In genomic region chr16:75801307-75801706, GRCh38 we compare ENCODE assay signal across 14 cellular contexts.
DNase-seq lines count a peak whose midpoint lies in the region; ATAC-seq, FAIRE-seq and TF ChIP-seq lines count a peak whose summit lies in the region.
"Had no signal": no experiment of that assay in that cellular context is flagged by ENCODE, and none has a peak within 500 bp of the region (broad histone marks: within the 10 kb centered on the region; RNA-seq: fewer than 3 reads in every experiment).

No MANE protein-coding gene starts in this region.

- POLR2A ChIA-PET in RWPE1 (lab: Yijun Ruan, JAX; ENCODE audit: low non-redundant PET): interaction anchor here (0.8 kb wide), 1 partner anchor 175 kb away, joined by 3 read pairs; no protein-coding TSS in a partner anchor

- TF ChIP-seq POLR2A in GM12891 (IDR thresholded peaks at IDR 0.05; ENCODE audit: low read depth, low read length): no peak

- TF ChIP-seq CTCF in 22Rv1 (IDR thresholded peaks at IDR 0.05) (peak; percentile 58), RWPE1 (conservative IDR thresholded peaks at IDR 0.05; ENCODE audit: low read depth) (peak; percentile 33)

- no peak overlapping the region for H3K27ac Mint-ChIP-seq in activated T-cell treated with anti-CD3 and anti-CD28 coated beads, Interleukin-2, amount 50 U/mL, for 72 hours
- H3K27ac Mint-ChIP-seq: activated naive CD4-positive, alpha-beta T cell treated with anti-CD3 and anti-CD28 coated beads, Interleukin-2, amount 50 U/mL, for 24 hours; dendritic cell treated with granulocyte-macrophage colony-stimulating factor and Interleukin-4, amounts not matched to agents 40 ng/mL and 50 ng/mL, for 4 days had no signal

- H3K4me1 Mint-ChIP-seq in activated T-cell treated with anti-CD3 and anti-CD28 coated beads, Interleukin-2, amount 50 U/mL, for 72 hours (ENCODE audit: low read depth): no peaks in the 10 kb centered on the region
- H3K4me1 Mint-ChIP-seq: activated naive CD4-positive, alpha-beta T cell treated with anti-CD3 and anti-CD28 coated beads, Interleukin-2, amount 50 U/mL, for 24 hours had no signal

- no peak overlapping the region for H3K4me3 Mint-ChIP-seq in activated T-cell treated with anti-CD3 and anti-CD28 coated beads, Interleukin-2, amount 50 U/mL, for 72 hours
- H3K4me3 Mint-ChIP-seq: activated naive CD4-positive, alpha-beta T cell treated with anti-CD3 and anti-CD28 coated beads, Interleukin-2, amount 50 U/mL, for 24 hours; dendritic cell treated with granulocyte-macrophage colony-stimulating factor and Interleukin-4, amounts not matched to agents 40 ng/mL and 50 ng/mL, for 4 days had no signal

- CTCF ChIA-PET in RWPE1 (lab: Yijun Ruan, JAX): interaction anchor here (0.5 to 0.9 kb wide), 10 partner anchors 16 to 1371 kb away, joined by 3 to 5 read pairs (median 3); no protein-coding TSS in a partner anchor

- H3K27ac ChIP-seq in 22Rv1 (no peak overlapping the region), RWPE1 (no peak overlapping the region)
- H3K27ac ChIP-seq: HL-60 had no signal

- H3K36me3 Mint-ChIP-seq in activated T-cell treated with anti-CD3 and anti-CD28 coated beads, Interleukin-2, amount 50 U/mL, for 72 hours (ENCODE audit: insufficient read depth in 2 of 2): no peaks in the 10 kb centered on the region
- H3K36me3 Mint-ChIP-seq: activated naive CD4-positive, alpha-beta T cell treated with anti-CD3 and anti-CD28 coated beads, Interleukin-2, amount 50 U/mL, for 24 hours had no signal

- peaks cover 28% of the 10 kb centered on the region for H3K27me3 Mint-ChIP-seq in activated T-cell treated with anti-CD3 and anti-CD28 coated beads, Interleukin-2, amount 50 U/mL, for 72 hours (ENCODE audit: low read depth)

- no peaks in the 10 kb centered on the region for H3K9me3 Mint-ChIP-seq in activated T-cell treated with anti-CD3 and anti-CD28 coated beads, Interleukin-2, amount 50 U/mL, for 72 hours
- H3K9me3 Mint-ChIP-seq: activated naive CD4-positive, alpha-beta T cell treated with anti-CD3 and anti-CD28 coated beads, Interleukin-2, amount 50 U/mL, for 24 hours; dendritic cell treated with granulocyte-macrophage colony-stimulating factor and Interleukin-4, amounts not matched to agents 40 ng/mL and 50 ng/mL, for 4 days had no signal

- DNase-seq in HT-29 (ENCODE audit: low spot score): peak; percentile 23
- DNase-seq in RWPE1 (ENCODE audit: low spot score): no peak
- DNase-seq in globus pallidus (ENCODE audit: low spot score): peak; percentile 47
- DNase-seq in GM12891 (ENCODE audit: insufficient read length, low spot score): no peak
- DNase-seq in activated CD8-positive, alpha-beta memory T cell treated with anti-CD3 and anti-CD28 coated beads, Interleukin-2, amount 50 U/mL, for 48 hours: no peak
- no peak for DNase-seq in activated T-cell treated with anti-CD3 and anti-CD28 coated beads, Interleukin-2, amount 50 U/mL, for 72 hours
- DNase-seq: kidney glomerular epithelial cell, NCI-H1436 treated with DMSO at 0.1 percent for 48 hours, occipital lobe had no signal

- no peak for FAIRE-seq in GM12891 (lab: Jason Lieb, UNC)

- no peak for ATAC-seq in HG03342 (IDR thresholded peaks at IDR 0.05; ENCODE audit: unreplicated experiment)
- no peak for ATAC-seq in activated T-cell treated with anti-CD3 and anti-CD28 coated beads, Interleukin-2, amount 50 U/mL, for 72 hours (replicated peaks in 1 of 2)

TF ChIP-seq in GM12891, 5 proteins besides CTCF, POLR2A, EP300 and RAD21:
- no peak for TF ChIP-seq POU2F2 (IDR thresholded peaks at IDR 0.05; ENCODE audit: low read depth, low read length)
- TF ChIP-seq SPI1 (IDR thresholded peaks at IDR 0.05; ENCODE audit: low read depth, low read length): no peak
- no peak for TF ChIP-seq TAF1 (IDR thresholded peaks at IDR 0.05; ENCODE audit: low read depth, low read length)
- TF ChIP-seq PAX5 (IDR thresholded peaks at IDR 0.05; ENCODE audit: insufficient read depth, low read length, severe bottlenecking): no peak
- TF ChIP-seq POLR2AphosphoS5 (IDR thresholded peaks at IDR 0.05; ENCODE audit: low read depth, low read length): no peak

Comparison
In these comparisons a context has a peak if more than half of its experiments do, and no peak if none do; other contexts are left out.
1. DNase-seq: peak in HT-29 (single experiment) and globus pallidus (single experiment); none in RWPE1 (single experiment), GM12891 (single experiment), activated CD8-positive, alpha-beta memory T cell treated with anti-CD3 and anti-CD28 coated beads, Interleukin-2, amount 50 U/mL, for 48 hours (single experiment) and activated T-cell treated with anti-CD3 and anti-CD28 coated beads, Interleukin-2, amount 50 U/mL, for 72 hours (0 of 2).